ENCODE assay signal across 18 cellular contexts in the genomic region with DNA sequence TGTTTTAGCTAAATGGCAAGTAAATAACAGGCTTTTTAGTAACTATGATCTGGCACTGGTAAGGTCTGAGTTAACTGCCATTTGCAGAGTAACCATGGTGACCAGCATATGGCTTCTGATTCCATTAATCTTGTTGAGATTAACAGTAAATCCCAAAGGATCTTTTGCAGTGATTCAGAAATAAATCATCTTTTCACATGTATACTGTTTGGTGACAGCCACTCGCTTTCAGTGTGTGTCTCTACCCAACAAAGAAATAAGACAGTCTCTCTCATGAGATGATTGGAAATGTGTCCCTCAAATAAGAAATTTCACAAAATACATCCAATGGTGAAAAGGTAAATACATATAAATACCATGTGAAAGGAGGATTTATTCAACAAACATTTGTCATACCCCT.
"Had no signal": no experiment of that assay in that cellular context is flagged by ENCODE, and none has a peak within 500 bp of the region (broad histone marks: within the 10 kb centered on the region; RNA-seq: fewer than 3 reads in every experiment).

No MANE protein-coding gene starts in this region.

- H3K27me3 Mint-ChIP-seq: activated naive CD4-positive, alpha-beta T cell treated with anti-CD3 and anti-CD28 coated beads, Interleukin-2, amount 50 U/mL, for 24 hours; dendritic cell treated with granulocyte-macrophage colony-stimulating factor and Interleukin-4, amounts not matched to agents 40 ng/mL and 50 ng/mL, for 4 days; naive thymus-derived CD4-positive, alpha-beta T cell; progenitor cell of endocrine pancreas; stimulated activated naive CD8-positive, alpha-beta T cell treated with anti-CD3 and anti-CD28 coated beads, Interleukin-15, amount 100 ng/mL, for 72 hours had no signal

- H3K9me3 Mint-ChIP-seq: activated naive CD4-positive, alpha-beta T cell treated with anti-CD3 and anti-CD28 coated beads, Interleukin-2, amount 50 U/mL, for 24 hours; dendritic cell treated with granulocyte-macrophage colony-stimulating factor and Interleukin-4, amounts not matched to agents 40 ng/mL and 50 ng/mL, for 4 days; neural progenitor cell; stimulated activated naive CD8-positive, alpha-beta T cell treated with anti-CD3 and anti-CD28 coated beads, Interleukin-15, amount 100 ng/mL, for 72 hours; WTC11 had no signal

- H3K36me3 ChIP-seq: brain microvascular endothelial cell, left ventricle myocardium inferior, neural progenitor cell, spleen, tibial artery had no signal

- H3K4me1 Mint-ChIP-seq: activated naive CD4-positive, alpha-beta T cell treated with anti-CD3 and anti-CD28 coated beads, Interleukin-2, amount 50 U/mL, for 24 hours; naive thymus-derived CD4-positive, alpha-beta T cell; neural progenitor cell; stimulated activated naive CD8-positive, alpha-beta T cell treated with anti-CD3 and anti-CD28 coated beads, Interleukin-15, amount 100 ng/mL, for 72 hours; WTC11 had no signal

- H3K27ac Mint-ChIP-seq: activated naive CD4-positive, alpha-beta T cell treated with anti-CD3 and anti-CD28 coated beads, Interleukin-2, amount 50 U/mL, for 24 hours; dendritic cell treated with granulocyte-macrophage colony-stimulating factor and Interleukin-4, amounts not matched to agents 40 ng/mL and 50 ng/mL, for 4 days; naive thymus-derived CD4-positive, alpha-beta T cell; neural progenitor cell; progenitor cell of endocrine pancreas; stimulated activated naive CD8-positive, alpha-beta T cell treated with anti-CD3 and anti-CD28 coated beads, Interleukin-15, amount 100 ng/mL, for 72 hours; WTC11 had no signal

- H3K4me3 ChIP-seq: left ventricle myocardium inferior, neural progenitor cell, spleen, tibial artery had no signal

- H3K27me3 ChIP-seq: brain microvascular endothelial cell, neural progenitor cell, spleen, tibial artery had no signal

- H3K36me3 Mint-ChIP-seq: activated naive CD4-positive, alpha-beta T cell treated with anti-CD3 and anti-CD28 coated beads, Interleukin-2, amount 50 U/mL, for 24 hours; naive thymus-derived CD4-positive, alpha-beta T cell; neural progenitor cell; WTC11 had no signal

- H3K4me3 Mint-ChIP-seq: activated naive CD4-positive, alpha-beta T cell treated with anti-CD3 and anti-CD28 coated beads, Interleukin-2, amount 50 U/mL, for 24 hours; dendritic cell treated with granulocyte-macrophage colony-stimulating factor and Interleukin-4, amounts not matched to agents 40 ng/mL and 50 ng/mL, for 4 days; naive thymus-derived CD4-positive, alpha-beta T cell; neural progenitor cell; stimulated activated naive CD8-positive, alpha-beta T cell treated with anti-CD3 and anti-CD28 coated beads, Interleukin-15, amount 100 ng/mL, for 72 hours; WTC11 had no signal

- H3K27ac ChIP-seq: brain microvascular endothelial cell, left ventricle myocardium inferior, neural progenitor cell, spleen, tibial artery had no signal

- DNase-seq: activated gamma-delta T cell treated with Interleukin-2 at 50 U/mL for 16 hours; activated T-cell treated with anti-CD3 and anti-CD28 coated beads, Interleukin-2, amount 50 U/mL, for 1 hour; aorta; brain microvascular endothelial cell; effector CD4-positive, alpha-beta T cell; foreskin melanocyte; hippocampal formation; left ventricle myocardium inferior; naive thymus-derived CD4-positive, alpha-beta T cell; spleen; stimulated activated CD4-positive, alpha-beta T cell treated with anti-CD3 and anti-CD28 coated beads, Interleukin-4, amount 100 ng/mL, for 4 hours; stimulated activated naive CD8-positive, alpha-beta T cell treated with anti-CD3 and anti-CD28 coated beads, Interleukin-15, amount 100 ng/mL, for 72 hours; tibial artery had no signal

- H3K9me3 ChIP-seq: left ventricle myocardium inferior, spleen, tibial artery had no signal

- H3K4me1 ChIP-seq: left ventricle myocardium inferior, neural progenitor cell, spleen, tibial artery had no signal
